ENCODE assay signal across 8 cellular contexts in genomic region chr1:185439727-185440415, GRCh38.
DNase-seq lines count a peak whose midpoint lies in the region; ATAC-seq and TF ChIP-seq lines count a peak whose summit lies in the region.

No MANE protein-coding gene starts in this region.

- no peak overlapping the region for H3K27ac Mint-ChIP-seq in activated CD4-positive, alpha-beta memory T cell treated with anti-CD3 and anti-CD28 coated beads for 36 hours

- H3K27me3 ChIP-seq in kidney epithelial cell (ENCODE audit: control insufficient read depth, insufficient read depth, low read length) (no peaks in the 10 kb centered on the region), sigmoid colon (no peaks in the 10 kb centered on the region)

- POLR2A ChIA-PET in activated CD4-positive, alpha-beta memory T cell treated with anti-CD3 and anti-CD28 coated beads for 36 hours (lab: Charles Lee), result interaction anchor here (1.5 kb wide), 1 partner anchor 123 kb away, joined by 5 read pairs; the partner anchor contains the start of gene IVNS1ABP

- no peaks in the 10 kb centered on the region for H3K9me3 Mint-ChIP-seq in activated CD4-positive, alpha-beta memory T cell treated with anti-CD3 and anti-CD28 coated beads for 36 hours

- no peaks in the 10 kb centered on the region for H3K9me3 ChIP-seq in sigmoid colon

- no peaks in the 10 kb centered on the region for H3K27me3 Mint-ChIP-seq in activated CD4-positive, alpha-beta memory T cell treated with anti-CD3 and anti-CD28 coated beads for 36 hours

- peak; percentile 75 for DNase-seq in COLO829 (ENCODE audit: low spot score)
- peak; percentile 49 for DNase-seq in activated CD4-positive, alpha-beta memory T cell treated with anti-CD3 and anti-CD28 coated beads for 36 hours
- peak; percentile 82 for DNase-seq in kidney epithelial cell (ENCODE audit: low read depth)
- DNase-seq in NCI-H1092 treated with DMSO at 0.1 percent for 48 hours (lab: John Stamatoyannopoulos, UW), result no peak
- DNase-seq in sigmoid colon, result no peak
- DNase-seq in NCI-H2029 (lab: John Stamatoyannopoulos, UW), result no peak

- no peak for TF ChIP-seq CTCF in kidney epithelial cell (IDR thresholded peaks at IDR 0.05; ENCODE audit: insufficient read depth, low read length, poor library complexity, severe bottlenecking)
- TF ChIP-seq CTCF in sigmoid colon (IDR thresholded peaks at IDR 0.05), result no peak

- H3K27ac ChIP-seq in sigmoid colon, result no peak overlapping the region

- 62 to 71% methylated on average over 1 of the region's 1 CpG for WGBS in sigmoid colon, 2 donors

- intact Hi-C loops in activated CD4-positive, alpha-beta memory T cell treated with anti-CD3 and anti-CD28 coated beads for 36 hours (cut with micrococcal nuclease), result loop anchor here (1.0 to 10.0 kb wide), 6 partner anchors 121 to 225 kb away; partner anchors contain the start of gene IVNS1ABP
- intact Hi-C loops in sigmoid colon (cut with DNase I), result no loop called here

- H3K4me3 Mint-ChIP-seq in activated CD4-positive, alpha-beta memory T cell treated with anti-CD3 and anti-CD28 coated beads for 36 hours, result no peak overlapping the region

- CTCF ChIA-PET in activated CD4-positive, alpha-beta memory T cell treated with anti-CD3 and anti-CD28 coated beads for 36 hours (lab: Charles Lee), result interaction anchor here (0.7 to 1.6 kb wide), 4 partner anchors 120 to 156 kb away, joined by 3 to 6 read pairs (median 4); partner anchors contain the start of gene IVNS1ABP

- no peaks in the 10 kb centered on the region for H3K36me3 Mint-ChIP-seq in activated CD4-positive, alpha-beta memory T cell treated with anti-CD3 and anti-CD28 coated beads for 36 hours

- H3K4me1 Mint-ChIP-seq in activated CD4-positive, alpha-beta memory T cell treated with anti-CD3 and anti-CD28 coated beads for 36 hours (ENCODE audit: low read depth), result peaks cover 8% of the 10 kb centered on the region

- H3K4me3 ChIP-seq in kidney epithelial cell (ENCODE audit: low read depth, low read length) (no peak overlapping the region), sigmoid colon (no peak overlapping the region)

- TF ChIP-seq POLR2A in sigmoid colon (IDR thresholded peaks at IDR 0.05), result no peak

- peaks cover 0 to 20% (median 8%) of the 10 kb centered on the region in 4 donors for H3K4me1 ChIP-seq in sigmoid colon

- H3K36me3 ChIP-seq in kidney epithelial cell (ENCODE audit: control insufficient read depth, insufficient read depth, low read length) (no peaks in the 10 kb centered on the region), sigmoid colon (no peaks in the 10 kb centered on the region)

- ATAC-seq in GM19351 (IDR thresholded peaks at IDR 0.05; ENCODE audit: unreplicated experiment) (peak; percentile 87), HG03175 (IDR thresholded peaks at IDR 0.05; ENCODE audit: unreplicated experiment) (peak; percentile 75)

- TF ChIP-seq EP300 in sigmoid colon (IDR thresholded peaks at IDR 0.05), result no peak

Comparison
In these comparisons a context has a peak if more than half of its experiments do, and no peak if none do; other contexts are left out.
1. DNase-seq: peak in COLO829 (single experiment), activated CD4-positive, alpha-beta memory T cell treated with anti-CD3 and anti-CD28 coated beads for 36 hours (single experiment) and kidney epithelial cell (single experiment); none in NCI-H1092 treated with DMSO at 0.1 percent for 48 hours (single experiment), sigmoid colon (single experiment) and NCI-H2029 (single experiment).